Comparison of ENCODE assay signal across 8 cellular contexts in the genomic region with DNA sequence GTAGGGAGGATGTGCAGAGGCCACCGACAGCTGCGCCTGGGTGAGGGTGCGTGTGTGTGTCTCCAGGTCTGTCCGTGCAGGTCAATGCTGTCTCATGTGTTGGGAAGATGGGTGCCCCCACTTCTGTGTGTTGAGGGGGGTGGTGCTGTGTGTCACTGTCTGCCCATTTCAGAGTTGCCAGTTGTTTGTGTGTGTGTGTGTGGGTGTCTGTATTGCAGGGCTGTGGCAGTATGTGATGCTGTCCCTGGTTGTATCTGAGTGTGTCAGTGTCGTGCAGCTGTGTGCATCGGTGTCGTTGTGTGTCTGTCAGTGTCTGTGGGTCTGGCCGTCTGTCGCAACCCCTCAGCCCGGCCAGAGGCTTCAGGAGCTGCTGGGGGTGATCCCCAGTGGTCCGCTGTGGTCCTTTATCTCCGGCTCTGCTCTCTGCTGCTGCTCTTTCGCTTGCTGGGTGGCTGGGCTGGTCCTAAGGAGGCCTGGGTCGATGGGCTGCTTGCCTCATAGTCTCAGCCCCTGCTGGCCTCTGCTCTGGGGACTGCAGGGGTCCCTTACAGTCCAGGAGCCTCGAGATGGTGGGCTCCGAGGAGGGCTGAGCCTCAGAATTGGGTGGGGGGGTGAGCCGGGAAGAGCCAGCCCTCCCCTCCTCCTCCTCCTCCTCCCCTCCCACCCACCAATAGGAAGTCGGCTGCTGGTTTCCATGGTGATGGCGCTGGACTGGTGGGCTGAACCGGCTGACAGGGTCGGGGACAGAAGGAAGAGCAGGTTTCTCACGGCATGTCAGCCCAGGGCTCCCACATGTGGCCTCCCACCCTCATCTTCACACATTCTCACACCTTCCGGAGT. TPM values are rescaled to one million over a fixed set of nuclear protein-coding genes. Genes with fewer than 3 reads are reported as not detected.
DNase-seq lines count a peak whose midpoint lies in the region; ATAC-seq lines count a peak whose summit lies in the region.

TSPOAP1 (minus strand) TSS at position 601 of the 840 bp plus-strand sequence. CDS start 875 bp downstream, outside the sequence.

- DNase-seq in activated CD4-positive, CD25-positive, alpha-beta regulatory T cell (lab: John Stamatoyannopoulos, UW), result peak; percentile 31 to 59 (median 46)
- DNase-seq in activated CD4-positive, CD25-positive, alpha-beta regulatory T cell treated with anti-CD3 and anti-CD28 coated beads, Interleukin-2, amount 50 U/mL, for 72 hours, result no peak
- DNase-seq in NCI-H82 (lab: John Stamatoyannopoulos, UW), result peak; percentile 87
- DNase-seq in activated gamma-delta T cell (lab: John Stamatoyannopoulos, UW), result peak; percentile 31
- peak; percentile 76 for DNase-seq in islet precursor cell
- peak; percentile 66 to 82 (median 78) for DNase-seq in stimulated activated CD4-positive, alpha-beta T cell treated with anti-CD3 and anti-CD28 coated beads, TNF-alpha, amount 100 ng/mL, for 1 hour (ENCODE audit: low read depth in 3 of 3, low spot score in 1 of 3)
- no peak for DNase-seq in DMS114 treated with DMSO at 0.1 percent for 48 hours (lab: John Stamatoyannopoulos, UW; ENCODE audit: unreplicated experiment)
- DNase-seq in left lobe of liver (ENCODE audit: low spot score), result no peak

- no peak for ATAC-seq in left lobe of liver

RNA-seq across cellular contexts. Expression of gene TSPOAP1, which starts in this region (rescaled TPM):
- total RNA-seq in left lobe of liver, result 6.5 TPM

Comparison
In these comparisons a context has a peak if more than half of its experiments do, and no peak if none do; other contexts are left out.
1. DNase-seq: peak in activated CD4-positive, CD25-positive, alpha-beta regulatory T cell (4 of 4), NCI-H82 (single experiment), activated gamma-delta T cell (single experiment), islet precursor cell (single experiment) and stimulated activated CD4-positive, alpha-beta T cell treated with anti-CD3 and anti-CD28 coated beads, TNF-alpha, amount 100 ng/mL, for 1 hour (3 of 3); none in activated CD4-positive, CD25-positive, alpha-beta regulatory T cell treated with anti-CD3 and anti-CD28 coated beads, Interleukin-2, amount 50 U/mL, for 72 hours (single experiment), DMS114 treated with DMSO at 0.1 percent for 48 hours (single experiment) and left lobe of liver (single experiment).